ENCODE assay signal across 9 cellular contexts in genomic region chr11:37946155-37946766, GRCh38.
DNase-seq lines count a peak whose midpoint lies in the region; ATAC-seq and TF ChIP-seq lines count a peak whose summit lies in the region.
"Had no signal": no experiment of that assay in that cellular context is flagged by ENCODE, and none has a peak within 500 bp of the region (broad histone marks: within the 10 kb centered on the region; RNA-seq: fewer than 3 reads in every experiment).

No MANE protein-coding gene starts in this region.

- no peaks in the 10 kb centered on the region for H3K27me3 Mint-ChIP-seq in neural crest cell (ENCODE audit: low read depth)
- H3K27me3 Mint-ChIP-seq: activated naive CD8-positive, alpha-beta T cell treated with anti-CD3 and anti-CD28 coated beads, Interleukin-2, amount 10 ng/mL, durations not matched to agents 7 days and 5 days had no signal

- peak; percentile 78 for ATAC-seq in HG02642 (IDR thresholded peaks at IDR 0.05; ENCODE audit: poor library complexity, unreplicated experiment)
- no peak for ATAC-seq in HG02938 (IDR thresholded peaks at IDR 0.05; ENCODE audit: unreplicated experiment)
- ATAC-seq in GM21381 (IDR thresholded peaks at IDR 0.05; ENCODE audit: unreplicated experiment), result no peak

- TF ChIP-seq CTCF in cardiac fibroblast (IDR thresholded peaks at IDR 0.05; ENCODE audit: low read depth, low read length) (peak; percentile 81), neural crest cell (conservative IDR thresholded peaks at IDR 0.05) (peak; percentile 77)

- H3K4me3 Mint-ChIP-seq in neural crest cell, result no peak overlapping the region
- H3K4me3 Mint-ChIP-seq: activated naive CD8-positive, alpha-beta T cell treated with anti-CD3 and anti-CD28 coated beads, Interleukin-2, amount 10 ng/mL, durations not matched to agents 7 days and 5 days had no signal

- DNase-seq in NCI-H82 (lab: John Stamatoyannopoulos, UW) (peak; percentile 33), NCI-H82 treated with DMSO at 0.1 percent for 48 hours (lab: John Stamatoyannopoulos, UW; ENCODE audit: unreplicated experiment) (no peak), NCI-H446 treated with DMSO at 0.1 percent for 48 hours (lab: John Stamatoyannopoulos, UW) (peak; percentile 2), cardiac fibroblast (ENCODE audit: low read depth in 2 of 2) (peak; percentile 70 to 72), neural crest cell (ENCODE audit: low read depth, low spot score) (peak; percentile 30)
- DNase-seq: activated naive CD8-positive, alpha-beta T cell treated with anti-CD3 and anti-CD28 coated beads, Interleukin-2, amount 10 ng/mL, durations not matched to agents 7 days and 5 days had no signal

- no peak overlapping the region for H3K4me3 ChIP-seq in cardiac fibroblast (replicated peaks in 1 of 2; ENCODE audit: low read depth in 2 of 2, low read length in 2 of 2)

- peaks cover 12% of the 10 kb centered on the region for H3K9me3 Mint-ChIP-seq in neural crest cell

- H3K27ac Mint-ChIP-seq in neural crest cell (ENCODE audit: unreplicated experiment), result no peak overlapping the region
- H3K27ac Mint-ChIP-seq: activated naive CD8-positive, alpha-beta T cell treated with anti-CD3 and anti-CD28 coated beads, Interleukin-2, amount 10 ng/mL, durations not matched to agents 7 days and 5 days had no signal

- peaks cover 4% of the 10 kb centered on the region for H3K36me3 Mint-ChIP-seq in neural crest cell (ENCODE audit: low read depth)
- H3K36me3 Mint-ChIP-seq: activated naive CD8-positive, alpha-beta T cell treated with anti-CD3 and anti-CD28 coated beads, Interleukin-2, amount 10 ng/mL, durations not matched to agents 7 days and 5 days had no signal

- H3K4me1 Mint-ChIP-seq in neural crest cell, result no peaks in the 10 kb centered on the region
- H3K4me1 Mint-ChIP-seq: activated naive CD8-positive, alpha-beta T cell treated with anti-CD3 and anti-CD28 coated beads, Interleukin-2, amount 10 ng/mL, durations not matched to agents 7 days and 5 days had no signal
